27 cellular contexts compared by ENCODE assay signal in the genomic region with DNA sequence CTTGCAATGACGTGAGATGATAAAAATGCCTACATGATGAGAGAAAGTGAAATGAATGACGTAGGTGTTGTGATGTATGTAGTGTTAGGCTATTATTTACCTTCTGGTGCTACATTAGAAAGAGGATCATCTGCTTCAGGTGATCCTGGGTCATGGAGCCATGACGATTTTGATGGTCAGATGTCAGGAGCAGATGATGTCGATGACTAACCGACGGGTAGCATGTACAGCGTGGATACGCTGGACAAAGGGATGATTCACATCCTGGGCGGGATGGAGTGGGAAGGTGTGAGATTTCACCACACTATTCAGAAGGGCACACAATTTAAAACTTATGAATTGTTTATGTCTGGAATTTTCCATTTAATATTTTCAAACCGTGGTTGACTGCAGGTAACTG. TPM values are rescaled to one million over a fixed set of nuclear protein-coding genes. Genes with fewer than 3 reads are reported as not detected.
DNase-seq lines count a peak whose midpoint lies in the region; ATAC-seq and TF ChIP-seq lines count a peak whose summit lies in the region.
"Had no signal": no experiment of that assay in that cellular context is flagged by ENCODE, and none has a peak within 500 bp of the region (broad histone marks: within the 10 kb centered on the region; RNA-seq: fewer than 3 reads in every experiment).

No MANE protein-coding gene starts in this region.

- H3K27ac ChIP-seq in PC-3 (ENCODE audit: low read length): no peak overlapping the region
- H3K27ac ChIP-seq in smooth muscle cell (ENCODE audit: low read depth): no peak overlapping the region
- H3K27ac ChIP-seq: cardiac muscle cell, ovary, tibial artery had no signal

- BruUV-seq in PC-3 (replicated peaks; lab: Mats Ljungman, UMichigan): no TSS peak

- H3K4me3 Mint-ChIP-seq in activated T-cell treated with anti-CD3 and anti-CD28 coated beads, Interleukin-2, amount 50 U/mL, for 24 hours: no peak overlapping the region
- H3K4me3 Mint-ChIP-seq in activated CD4-positive, alpha-beta memory T cell treated with anti-CD3 and anti-CD28 coated beads, Interleukin-2, amount 10 ng/mL, durations not matched to agents 7 days and 5 days: no peak overlapping the region
- H3K4me3 Mint-ChIP-seq: activated T-cell treated with anti-CD3 and anti-CD28 coated beads, Interleukin-2, amount 50 U/mL, for 72 hours; CD4-positive, alpha-beta T cell; GM23338; nephron; T-helper 2 cell treated with Interferon-gamma antibody and Interleukin-4, amounts not matched to agents 5 μg/mL and 100 μg/mL, for 36 hours had no signal

- H3K4me3 ChIP-seq in PC-3 (ENCODE audit: low read length) (no peak overlapping the region), skeletal muscle cell (ENCODE audit: low read depth, low read length) (no peak overlapping the region), smooth muscle cell (no peak overlapping the region)
- H3K4me3 ChIP-seq: cardiac muscle cell, GM23338, lung, ovary, tibial artery had no signal

- H3K4me2 ChIP-seq in PC-3 (ENCODE audit: low read length) (no peak overlapping the region), smooth muscle cell (no peak overlapping the region)
- H3K4me2 ChIP-seq: GM23338 had no signal

- H3K79me2 ChIP-seq in PC-3 (ENCODE audit: low read length) (no peaks in the 10 kb centered on the region), smooth muscle cell (ENCODE audit: low read depth) (no peaks in the 10 kb centered on the region)

- H3K9me3 ChIP-seq in PC-3 (ENCODE audit: low read length) (no peaks in the 10 kb centered on the region), smooth muscle cell (replicated peaks; ENCODE audit: low read depth) (no peaks in the 10 kb centered on the region)
- H3K9me3 ChIP-seq: ovary, tibial artery had no signal

- H2AFZ ChIP-seq in PC-3 (ENCODE audit: low read length) (no peak overlapping the region), smooth muscle cell (ENCODE audit: low read depth) (no peak overlapping the region)
- H2AFZ ChIP-seq: GM23338 had no signal

- CTCF ChIA-PET in PC-3 (lab: Charles Lee): no interaction called here
- CTCF ChIA-PET in activated CD4-positive, alpha-beta memory T cell treated with anti-CD3 and anti-CD28 coated beads, Interleukin-2, amount 10 ng/mL, durations not matched to agents 7 days and 5 days (lab: Charles Lee): no interaction called here

- POLR2A ChIA-PET in PC-3 (lab: Charles Lee; ENCODE audit: unreplicated experiment): no interaction called here
- POLR2A ChIA-PET in activated CD4-positive, alpha-beta memory T cell treated with anti-CD3 and anti-CD28 coated beads, Interleukin-2, amount 10 ng/mL, durations not matched to agents 7 days and 5 days (lab: Charles Lee): no interaction called here

- no peaks in the 10 kb centered on the region for H3K27me3 Mint-ChIP-seq in activated T-cell treated with anti-CD3 and anti-CD28 coated beads, Interleukin-2, amount 50 U/mL, for 24 hours
- no peaks in the 10 kb centered on the region for H3K27me3 Mint-ChIP-seq in activated CD4-positive, alpha-beta memory T cell treated with anti-CD3 and anti-CD28 coated beads, Interleukin-2, amount 10 ng/mL, durations not matched to agents 7 days and 5 days
- H3K27me3 Mint-ChIP-seq: CD4-positive, alpha-beta T cell had no signal

- intact Hi-C loops in PC-3 (cut with micrococcal nuclease): no loop called here

- H3K27me3 ChIP-seq in PC-3 (ENCODE audit: low read length) (no peaks in the 10 kb centered on the region), smooth muscle cell (ENCODE audit: low read depth) (no peaks in the 10 kb centered on the region)
- H3K27me3 ChIP-seq: cardiac muscle cell, ovary, tibial artery had no signal

- H3K9ac ChIP-seq in PC-3 (ENCODE audit: low read length): no peak overlapping the region
- H3K9ac ChIP-seq in smooth muscle cell (ENCODE audit: low read depth): no peak overlapping the region

- no peak overlapping the region for H3K27ac Mint-ChIP-seq in activated T-cell treated with anti-CD3 and anti-CD28 coated beads, Interleukin-2, amount 50 U/mL, for 24 hours
- no peak overlapping the region for H3K27ac Mint-ChIP-seq in activated CD4-positive, alpha-beta memory T cell treated with anti-CD3 and anti-CD28 coated beads, Interleukin-2, amount 10 ng/mL, durations not matched to agents 7 days and 5 days
- H3K27ac Mint-ChIP-seq: activated T-cell treated with anti-CD3 and anti-CD28 coated beads, Interleukin-2, amount 50 U/mL, for 72 hours; CD4-positive, alpha-beta T cell; GM23338; nephron; T-helper 2 cell treated with Interferon-gamma antibody and Interleukin-4, amounts not matched to agents 5 μg/mL and 100 μg/mL, for 36 hours had no signal

- no peaks in the 10 kb centered on the region for H3K36me3 Mint-ChIP-seq in activated T-cell treated with anti-CD3 and anti-CD28 coated beads, Interleukin-2, amount 50 U/mL, for 24 hours (ENCODE audit: low read depth)
- H3K36me3 Mint-ChIP-seq in activated CD4-positive, alpha-beta memory T cell treated with anti-CD3 and anti-CD28 coated beads, Interleukin-2, amount 10 ng/mL, durations not matched to agents 7 days and 5 days (ENCODE audit: low read depth): no peaks in the 10 kb centered on the region

- no peaks in the 10 kb centered on the region for H3K9me2 ChIP-seq in PC-3 (replicated peaks; ENCODE audit: low read length)

- no peaks in the 10 kb centered on the region for H4K20me1 ChIP-seq in PC-3 (ENCODE audit: low read length)
- H4K20me1 ChIP-seq in smooth muscle cell (ENCODE audit: low read depth): no peaks in the 10 kb centered on the region

- H3F3A ChIP-seq in PC-3 (ENCODE audit: low read length, unreplicated experiment) (no peaks in the 10 kb centered on the region), smooth muscle cell (ENCODE audit: low read depth) (no peaks in the 10 kb centered on the region)

- ATAC-seq in PC-3: no peak; the same call in 1 of the 2 replicates
- ATAC-seq: activated T-cell treated with anti-CD3 and anti-CD28 coated beads, Interleukin-2, amount 50 U/mL, for 72 hours; GM23338; SK-N-SH treated with all-trans-retinoic acid at 6 μM for 48 hours had no signal

- TF ChIP-seq CTCF in PC-3 (conservative IDR thresholded peaks at IDR 0.05; ENCODE audit: low read depth, low read length) (no peak), smooth muscle cell (IDR thresholded peaks at IDR 0.05; ENCODE audit: borderline replicate concordance, insufficient read depth, poor library complexity, severe bottlenecking) (no peak)

- DNase-seq in activated T-cell treated with anti-CD3 and anti-CD28 coated beads for 48 hours (ENCODE audit: low read depth) (peak; percentile 1), PC-3 (peak; percentile 56), dermis blood vessel endothelial cell (peak; percentile 2), skeletal muscle cell (ENCODE audit: low read depth) (peak; percentile 50), T-helper 2 cell (no peak), smooth muscle cell (lab: John Stamatoyannopoulos, UW; ENCODE audit: unreplicated experiment) (no peak)
- no peak for DNase-seq in activated T-cell treated with anti-CD3 and anti-CD28 coated beads, Interleukin-2, amount 50 U/mL, for 24 hours
- DNase-seq in activated CD4-positive, alpha-beta memory T cell treated with anti-CD3 and anti-CD28 coated beads, Interleukin-2, amount 10 ng/mL, durations not matched to agents 7 days and 5 days: no peak
- DNase-seq: 8988T; activated CD4-positive, alpha-beta T cell treated with anti-CD3 and anti-CD28 coated beads for 4 hours; activated naive CD4-positive, alpha-beta T cell; activated T-cell treated with anti-CD3 and anti-CD28 coated beads, Interleukin-2, amount 50 U/mL, for 72 hours; CD4-positive, alpha-beta T cell; KBM-7; kidney glomerular epithelial cell; NCI-H1417; NCI-H2029 treated with DMSO at 0.1 percent for 48 hours; ovary; RPMI8226; stimulated activated CD4-positive, alpha-beta T cell treated with anti-CD3 and anti-CD28 coated beads, Interleukin-2, amount 100 ng/mL, for 24 hours; tibial artery had no signal

- H3K36me3 ChIP-seq in PC-3 (ENCODE audit: low read depth, low read length) (no peaks in the 10 kb centered on the region), smooth muscle cell (ENCODE audit: low read depth) (peaks cover 3% of the 10 kb centered on the region)
- H3K36me3 ChIP-seq: cardiac muscle cell, ovary had no signal

- H3K4me1 Mint-ChIP-seq in activated T-cell treated with anti-CD3 and anti-CD28 coated beads, Interleukin-2, amount 50 U/mL, for 24 hours (ENCODE audit: low read depth): no peaks in the 10 kb centered on the region
- H3K4me1 Mint-ChIP-seq in activated CD4-positive, alpha-beta memory T cell treated with anti-CD3 and anti-CD28 coated beads, Interleukin-2, amount 10 ng/mL, durations not matched to agents 7 days and 5 days: no peaks in the 10 kb centered on the region
- H3K4me1 Mint-ChIP-seq: GM23338, nephron had no signal

- 92% methylated on average over 10 of the region's 10 CpGs for WGBS in smooth muscle cell (ENCODE audit: low lambda C conversion rate)

- H3K4me1 ChIP-seq in PC-3 (ENCODE audit: insufficient read depth, low read length) (peaks cover 9% of the 10 kb centered on the region; the same call in 1 of the 2 replicates), smooth muscle cell (ENCODE audit: low read depth) (no peaks in the 10 kb centered on the region)
- H3K4me1 ChIP-seq: tibial artery had no signal

- H3K9me3 Mint-ChIP-seq in activated T-cell treated with anti-CD3 and anti-CD28 coated beads, Interleukin-2, amount 50 U/mL, for 24 hours: no peaks in the 10 kb centered on the region
- no peaks in the 10 kb centered on the region for H3K9me3 Mint-ChIP-seq in activated CD4-positive, alpha-beta memory T cell treated with anti-CD3 and anti-CD28 coated beads, Interleukin-2, amount 10 ng/mL, durations not matched to agents 7 days and 5 days
- H3K9me3 Mint-ChIP-seq: CD4-positive, alpha-beta T cell; GM23338; nephron; T-helper 2 cell treated with Interferon-gamma antibody and Interleukin-4, amounts not matched to agents 5 μg/mL and 100 μg/mL, for 36 hours had no signal

RNA-seq across cellular contexts. Expression of a gene that starts 43.5 kb away (rescaled TPM):
- total RNA-seq in PC-3 (2014; rRNA removed): 0.17 and 0.40 TPM in 2 replicates
- total RNA-seq in dermis blood vessel endothelial cell: 0.17 TPM in 1 of 2 replicates, not detected in the other
- 1 to 10 TPM; 1.6 to 1.9 TPM for total RNA-seq in activated CD4-positive, alpha-beta memory T cell treated with anti-CD3 and anti-CD28 coated beads, Interleukin-2, amount 10 ng/mL, durations not matched to agents 7 days and 5 days
- 0.04 and 0.36 TPM in 2 replicates for total RNA-seq in smooth muscle cell
- 0.12 TPM in 1 of 2 replicates, not detected in the other for polyA plus RNA-seq in smooth muscle cell
- polyA plus RNA-seq: cardiac muscle cell had no signal

Comparison
In these comparisons a context has a peak if more than half of its experiments do, and no peak if none do; other contexts are left out.
1. DNase-seq: peak in activated T-cell treated with anti-CD3 and anti-CD28 coated beads for 48 hours (single experiment), PC-3 (single experiment), dermis blood vessel endothelial cell (single experiment) and skeletal muscle cell (single experiment); none in activated T-cell treated with anti-CD3 and anti-CD28 coated beads, Interleukin-2, amount 50 U/mL, for 24 hours (single experiment), activated CD4-positive, alpha-beta memory T cell treated with anti-CD3 and anti-CD28 coated beads, Interleukin-2, amount 10 ng/mL, durations not matched to agents 7 days and 5 days (single experiment), T-helper 2 cell (0 of 5) and smooth muscle cell (single experiment).